Comparison of ENCODE assay signal across 22 cellular contexts in genomic region chr18:37630326-37630725, GRCh38.
DNase-seq lines count a peak whose midpoint lies in the region; FAIRE-seq and TF ChIP-seq lines count a peak whose summit lies in the region.
"Had no signal": no experiment of that assay in that cellular context is flagged by ENCODE, and none has a peak within 500 bp of the region (broad histone marks: within the 10 kb centered on the region; RNA-seq: fewer than 3 reads in every experiment).

No MANE protein-coding gene starts in this region.

- H3K9me1 ChIP-seq in keratinocyte (ENCODE audit: control insufficient read depth, extremely low read depth, insufficient read depth, low read length) = no peaks in the 10 kb centered on the region

- dilution Hi-C loops in keratinocyte (cut with MboI; ENCODE audit: extremely low pct_ligation_motif_present, low sequenced_read_pairs) = no loop called here

- FAIRE-seq in bronchial epithelial cell (lab: Jason Lieb, UNC) (no peak), keratinocyte (lab: Jason Lieb, UNC) (peak; percentile 60)
- FAIRE-seq: A549, D721Med, GM12878, GM12892, GM18507 had no signal

- TF ChIP-seq CTCF in bronchial epithelial cell (IDR thresholded peaks at IDR 0.05; ENCODE audit: insufficient read depth, low read length, severe bottlenecking) (no peak), keratinocyte (optimal IDR thresholded peaks at IDR 0.05 in 1 of 3, IDR thresholded peaks at IDR 0.05 in 1 of 3, conservative IDR thresholded peaks at IDR 0.05 in 1 of 3; ENCODE audit: extremely low read depth in 1 of 3, insufficient read depth in 2 of 3, low read length in 3 of 3) (no peak)

- H3K36me3 ChIP-seq in bronchial epithelial cell (ENCODE audit: control insufficient read depth, insufficient read depth, low read length) (no peaks in the 10 kb centered on the region), keratinocyte (ENCODE audit: control insufficient read depth in 2 of 2, extremely low read depth in 1 of 2, insufficient read depth in 2 of 2, low read length in 2 of 2) (no peaks in the 10 kb centered on the region)
- H3K36me3 ChIP-seq: BLaER1 treated with 17β-estradiol and CSF1 and Interleukin-3, amounts not matched to agents 10 nM and 100 nM had no signal

- no peak overlapping the region for H2AFZ ChIP-seq in keratinocyte (ENCODE audit: control insufficient read depth, low read length)

- no peaks in the 10 kb centered on the region for H3K4me1 Mint-ChIP-seq in activated CD4-positive, alpha-beta T cell treated with anti-CD3 and anti-CD28 coated beads, Interleukin-2, amount 10 ng/mL, durations not matched to agents 24 days and 14 days
- H3K4me1 Mint-ChIP-seq: B cell had no signal

- DNase-seq in activated CD4-positive, alpha-beta T cell treated with anti-CD3 and anti-CD28 coated beads, Interleukin-2, amount 10 ng/mL, durations not matched to agents 24 days and 14 days = peak; percentile 29
- no peak for DNase-seq in activated CD4-positive, alpha-beta T cell treated with anti-CD3 and anti-CD28 coated beads for 48 hours
- DNase-seq in bronchial epithelial cell (ENCODE audit: low read depth) = peak; percentile 37
- no peak for DNase-seq in keratinocyte (ENCODE audit: low read depth, low spot score)
- no peak for DNase-seq in EL
- no peak for DNase-seq in stimulated activated CD4-positive, alpha-beta T cell treated with anti-CD3 and anti-CD28 coated beads, Interleukin-4, amount 100 ng/mL, for 24 hours
- DNase-seq: AML-193; Caco-2; Calu3; CD4-positive, alpha-beta T cell; CD8-positive, alpha-beta T cell; DMS79 treated with DMSO at 0.1 percent for 48 hours; GDM1 had no signal

- intact Hi-C loops in activated CD4-positive, alpha-beta T cell treated with anti-CD3 and anti-CD28 coated beads, Interleukin-2, amount 10 ng/mL, durations not matched to agents 24 days and 14 days (cut with micrococcal nuclease) = no loop called here

- H3K27me3 Mint-ChIP-seq in activated CD4-positive, alpha-beta T cell treated with anti-CD3 and anti-CD28 coated beads, Interleukin-2, amount 10 ng/mL, durations not matched to agents 24 days and 14 days = no peaks in the 10 kb centered on the region
- H3K27me3 Mint-ChIP-seq: B cell; CD4-positive, alpha-beta T cell had no signal

- no peaks in the 10 kb centered on the region for H4K20me1 ChIP-seq in keratinocyte (ENCODE audit: control insufficient read depth, extremely low read depth, insufficient read depth, low read length)
- H4K20me1 ChIP-seq: BLaER1 treated with 17β-estradiol and CSF1 and Interleukin-3, amounts not matched to agents 10 nM and 100 nM had no signal

- H3K27me3 ChIP-seq in bronchial epithelial cell (ENCODE audit: control insufficient read depth, insufficient read depth, low read length) (no peaks in the 10 kb centered on the region), keratinocyte (ENCODE audit: control insufficient read depth, extremely low read depth, insufficient read depth, low read length) (no peaks in the 10 kb centered on the region)
- H3K27me3 ChIP-seq: BLaER1 treated with 17β-estradiol and CSF1 and Interleukin-3, amounts not matched to agents 10 nM and 100 nM had no signal

- no peak overlapping the region for H3K4me2 ChIP-seq in keratinocyte (ENCODE audit: control insufficient read depth, extremely low read depth, insufficient read depth, low read depth, low read length)
- H3K4me2 ChIP-seq: A549; BLaER1 treated with 17β-estradiol and CSF1 and Interleukin-3, amounts not matched to agents 10 nM and 100 nM had no signal

- H3K4me1 ChIP-seq in keratinocyte (ENCODE audit: control insufficient read depth, extremely low read depth, insufficient read depth, low read length) = peaks cover 11% of the 10 kb centered on the region
- H3K4me1 ChIP-seq: A549, Caco-2 had no signal

- H3K36me3 Mint-ChIP-seq in activated CD4-positive, alpha-beta T cell treated with anti-CD3 and anti-CD28 coated beads, Interleukin-2, amount 10 ng/mL, durations not matched to agents 24 days and 14 days (ENCODE audit: low read depth) = no peaks in the 10 kb centered on the region
- H3K36me3 Mint-ChIP-seq: CD8-positive, alpha-beta T cell had no signal

- H3K4me3 Mint-ChIP-seq in activated CD4-positive, alpha-beta T cell treated with anti-CD3 and anti-CD28 coated beads, Interleukin-2, amount 10 ng/mL, durations not matched to agents 24 days and 14 days = no peak overlapping the region
- H3K4me3 Mint-ChIP-seq: B cell; CD4-positive, alpha-beta T cell; CD8-positive, alpha-beta T cell had no signal

- no peak overlapping the region for H3K9ac ChIP-seq in keratinocyte (ENCODE audit: control insufficient read depth, extremely low read depth, insufficient read depth, low read length)
- H3K9ac ChIP-seq: BLaER1 treated with 17β-estradiol and CSF1 and Interleukin-3, amounts not matched to agents 10 nM and 100 nM had no signal

- H3K79me2 ChIP-seq in keratinocyte (ENCODE audit: control insufficient read depth, insufficient read depth, low read length) = no peaks in the 10 kb centered on the region

- no peaks in the 10 kb centered on the region for H3K9me3 ChIP-seq in keratinocyte (ENCODE audit: control insufficient read depth, low read depth, low read length)
- H3K9me3 ChIP-seq: A549; BLaER1 treated with 17β-estradiol and CSF1 and Interleukin-3, amounts not matched to agents 10 nM and 100 nM; Caco-2 had no signal

- H3K27ac ChIP-seq in keratinocyte (ENCODE audit: control insufficient read depth, insufficient read depth, low read length) = no peak overlapping the region
- H3K27ac ChIP-seq: 22Rv1; A549; BLaER1 treated with 17β-estradiol and CSF1 and Interleukin-3, amounts not matched to agents 10 nM and 100 nM; C4-2B had no signal

- H3K4me3 ChIP-seq in bronchial epithelial cell (ENCODE audit: low read depth, low read length) (no peak overlapping the region), keratinocyte (ENCODE audit: control insufficient read depth in 2 of 3, extremely low read depth in 1 of 3, insufficient read depth in 2 of 3, low read depth in 1 of 3, low read length in 3 of 3) (no peak overlapping the region)
- H3K4me3 ChIP-seq: A549; BLaER1 treated with 17β-estradiol and CSF1 and Interleukin-3, amounts not matched to agents 10 nM and 100 nM; GM12878 had no signal

- H3K9me3 Mint-ChIP-seq in activated CD4-positive, alpha-beta T cell treated with anti-CD3 and anti-CD28 coated beads, Interleukin-2, amount 10 ng/mL, durations not matched to agents 24 days and 14 days = no peaks in the 10 kb centered on the region
- H3K9me3 Mint-ChIP-seq: CD8-positive, alpha-beta T cell had no signal

- no peak overlapping the region for H3K27ac Mint-ChIP-seq in activated CD4-positive, alpha-beta T cell treated with anti-CD3 and anti-CD28 coated beads, Interleukin-2, amount 10 ng/mL, durations not matched to agents 24 days and 14 days
- H3K27ac Mint-ChIP-seq: B cell; CD4-positive, alpha-beta T cell; CD8-positive, alpha-beta T cell had no signal

Comparison
In these comparisons a context has a peak if more than half of its experiments do, and no peak if none do; other contexts are left out.
1. DNase-seq: peak in activated CD4-positive, alpha-beta T cell treated with anti-CD3 and anti-CD28 coated beads, Interleukin-2, amount 10 ng/mL, durations not matched to agents 24 days and 14 days (single experiment) and bronchial epithelial cell (single experiment); none in activated CD4-positive, alpha-beta T cell treated with anti-CD3 and anti-CD28 coated beads for 48 hours (single experiment), keratinocyte (single experiment), EL (single experiment) and stimulated activated CD4-positive, alpha-beta T cell treated with anti-CD3 and anti-CD28 coated beads, Interleukin-4, amount 100 ng/mL, for 24 hours (single experiment).